In the genomic region with DNA sequence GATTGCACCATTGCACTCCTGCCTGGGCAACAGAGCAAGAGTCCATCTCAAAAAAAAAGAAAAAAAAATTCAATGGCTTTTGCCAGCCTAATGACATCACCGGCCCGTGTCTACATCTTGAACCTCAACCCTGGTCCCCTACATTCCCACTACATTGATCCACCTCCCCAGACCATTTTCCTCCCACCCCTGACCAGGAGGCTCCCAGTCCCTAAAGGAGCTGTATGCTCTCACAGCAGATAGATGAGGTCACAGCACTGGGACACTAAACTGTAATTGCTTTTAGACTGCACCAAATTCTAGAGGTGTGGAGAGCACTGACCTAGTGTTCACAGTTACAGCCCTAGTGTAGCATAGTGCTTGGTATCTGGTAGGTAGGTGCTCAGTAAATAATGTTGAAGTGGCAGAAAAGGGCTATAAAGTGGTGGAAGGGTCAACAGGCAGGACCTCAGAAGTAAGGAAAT, we compare ENCODE assay signal across 1 cellular context.
A peak's percentile ranks its signal among the peaks of the same experiment; 100 is the strongest.
TF ChIP-seq lines count a peak whose summit lies in the region.

No MANE protein-coding gene starts in this region.

TF ChIP-seq in HepG2, 621 proteins besides CTCF, POLR2A, EP300 and RAD21:
- TF ChIP-seq RBFOX2 (IDR thresholded peaks at IDR 0.05; ENCODE audit: low read depth, low read length) (peak; percentile 25; the same call in 1 of the 2 replicates), ATF1 (CRISPR knock-in tag; IDR thresholded peaks at IDR 0.05) (no peak), ZMYM4 (CRISPR knock-in tag; IDR thresholded peaks at IDR 0.05) (no peak), ATF7 (IDR thresholded peaks at IDR 0.05) (peak; percentile 87), ATF7 (CRISPR knock-in tag; IDR thresholded peaks at IDR 0.05) (no peak), RBM22 (optimal IDR thresholded peaks at IDR 0.05; ENCODE audit: low read length) (peak; percentile 87), MZF1 (CRISPR knock-in tag; IDR thresholded peaks at IDR 0.05; ENCODE audit: borderline replicate concordance) (no peak), MYC (CRISPR knock-in tag; IDR thresholded peaks at IDR 0.05; ENCODE audit: borderline replicate concordance) (no peak), CREB1 (IDR thresholded peaks at IDR 0.05) (peak; percentile 49; the same call in 1 of the 2 replicates), CREB1 (CRISPR knock-in tag; IDR thresholded peaks at IDR 0.05) (no peak), XBP1 (CRISPR knock-in tag; IDR thresholded peaks at IDR 0.05) (no peak), POLR2AphosphoS5 (IDR thresholded peaks at IDR 0.05; ENCODE audit: low read depth, low read length) (peak; percentile 48; the same call in 1 of the 2 replicates), TBL1XR1 (IDR thresholded peaks at IDR 0.05; ENCODE audit: borderline replicate concordance, low read length, partially characterized antibody) (no peak), POLR2G (IDR thresholded peaks at IDR 0.05; ENCODE audit: low read depth, low read length) (peak; percentile 27; the same call in 1 of the 2 replicates)
- TF ChIP-seq, protein P1, sequence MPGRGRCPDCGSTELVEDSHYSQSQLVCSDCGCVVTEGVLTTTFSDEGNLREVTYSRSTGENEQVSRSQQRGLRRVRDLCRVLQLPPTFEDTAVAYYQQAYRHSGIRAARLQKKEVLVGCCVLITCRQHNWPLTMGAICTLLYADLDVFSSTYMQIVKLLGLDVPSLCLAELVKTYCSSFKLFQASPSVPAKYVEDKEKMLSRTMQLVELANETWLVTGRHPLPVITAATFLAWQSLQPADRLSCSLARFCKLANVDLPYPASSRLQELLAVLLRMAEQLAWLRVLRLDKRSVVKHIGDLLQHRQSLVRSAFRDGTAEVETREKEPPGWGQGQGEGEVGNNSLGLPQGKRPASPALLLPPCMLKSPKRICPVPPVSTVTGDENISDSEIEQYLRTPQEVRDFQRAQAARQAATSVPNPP (CRISPR knock-in tag; IDR thresholded peaks at IDR 0.05), result no peak
- TF ChIP-seq, protein P2, sequence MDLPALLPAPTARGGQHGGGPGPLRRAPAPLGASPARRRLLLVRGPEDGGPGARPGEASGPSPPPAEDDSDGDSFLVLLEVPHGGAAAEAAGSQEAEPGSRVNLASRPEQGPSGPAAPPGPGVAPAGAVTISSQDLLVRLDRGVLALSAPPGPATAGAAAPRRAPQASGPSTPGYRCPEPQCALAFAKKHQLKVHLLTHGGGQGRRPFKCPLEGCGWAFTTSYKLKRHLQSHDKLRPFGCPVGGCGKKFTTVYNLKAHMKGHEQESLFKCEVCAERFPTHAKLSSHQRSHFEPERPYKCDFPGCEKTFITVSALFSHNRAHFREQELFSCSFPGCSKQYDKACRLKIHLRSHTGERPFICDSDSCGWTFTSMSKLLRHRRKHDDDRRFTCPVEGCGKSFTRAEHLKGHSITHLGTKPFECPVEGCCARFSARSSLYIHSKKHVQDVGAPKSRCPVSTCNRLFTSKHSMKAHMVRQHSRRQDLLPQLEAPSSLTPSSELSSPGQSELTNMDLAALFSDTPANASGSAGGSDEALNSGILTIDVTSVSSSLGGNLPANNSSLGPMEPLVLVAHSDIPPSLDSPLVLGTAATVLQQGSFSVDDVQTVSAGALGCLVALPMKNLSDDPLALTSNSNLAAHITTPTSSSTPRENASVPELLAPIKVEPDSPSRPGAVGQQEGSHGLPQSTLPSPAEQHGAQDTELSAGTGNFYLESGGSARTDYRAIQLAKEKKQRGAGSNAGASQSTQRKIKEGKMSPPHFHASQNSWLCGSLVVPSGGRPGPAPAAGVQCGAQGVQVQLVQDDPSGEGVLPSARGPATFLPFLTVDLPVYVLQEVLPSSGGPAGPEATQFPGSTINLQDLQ (CRISPR knock-in tag; IDR thresholded peaks at IDR 0.05), result 0 out of 2 replicates have a peak, but pooled peaks have one; percentile 14
